Comparison of ENCODE assay signal across 19 cellular contexts in genomic region chr1:10678852-10679251, GRCh38.
DNase-seq lines count a peak whose midpoint lies in the region; ATAC-seq and TF ChIP-seq lines count a peak whose summit lies in the region.
"Had no signal": no experiment of that assay in that cellular context is flagged by ENCODE, and none has a peak within 500 bp of the region (broad histone marks: within the 10 kb centered on the region; RNA-seq: fewer than 3 reads in every experiment).

No MANE protein-coding gene starts in this region.

- no peaks in the 10 kb centered on the region for H3K36me3 ChIP-seq in esophagus muscularis mucosa

- H3K27ac Mint-ChIP-seq in natural killer cell (peak overlapping the region; percentile 53 to 72), HFFc6 (no peak overlapping the region)
- H3K27ac Mint-ChIP-seq in natural killer cell treated with Interleukin-12 subunit alpha and Interleukin-12 subunit beta and Interleukin-15 and Interleukin-18, amount 100 ng/mL, for 72 hours: no peak overlapping the region
- H3K27ac Mint-ChIP-seq: activated T-cell treated with anti-CD3 and anti-CD28 coated beads, Interleukin-2, amount 50 U/mL, for 24 hours; CD4-positive, alpha-beta T cell; IgD-negative memory B cell; nephron progenitor cell; stimulated activated naive CD8-positive, alpha-beta T cell treated with anti-CD3 and anti-CD28 coated beads, Interleukin-15, amount 100 ng/mL, for 72 hours had no signal

- no peaks in the 10 kb centered on the region for H3K9me3 Mint-ChIP-seq in natural killer cell
- H3K9me3 Mint-ChIP-seq in natural killer cell treated with Interleukin-12 subunit alpha and Interleukin-12 subunit beta and Interleukin-15 and Interleukin-18, amount 100 ng/mL, for 72 hours: no peaks in the 10 kb centered on the region
- H3K9me3 Mint-ChIP-seq in HFFc6: no peaks in the 10 kb centered on the region
- H3K9me3 Mint-ChIP-seq: activated T-cell treated with anti-CD3 and anti-CD28 coated beads, Interleukin-2, amount 50 U/mL, for 24 hours; CD4-positive, alpha-beta T cell; IgD-negative memory B cell; nephron progenitor cell; stimulated activated naive CD8-positive, alpha-beta T cell treated with anti-CD3 and anti-CD28 coated beads, Interleukin-15, amount 100 ng/mL, for 72 hours; type B pancreatic cell had no signal

- H3K36me3 Mint-ChIP-seq in natural killer cell (no peaks in the 10 kb centered on the region), HFFc6 (ENCODE audit: low read depth) (no peaks in the 10 kb centered on the region)
- no peaks in the 10 kb centered on the region for H3K36me3 Mint-ChIP-seq in natural killer cell treated with Interleukin-12 subunit alpha and Interleukin-12 subunit beta and Interleukin-15 and Interleukin-18, amount 100 ng/mL, for 72 hours
- H3K36me3 Mint-ChIP-seq: IgD-negative memory B cell, type B pancreatic cell had no signal

- WGBS in esophagus muscularis mucosa: 72% methylated on average over 11 of the region's 11 CpGs

- H3K4me3 ChIP-seq in esophagus muscularis mucosa: no peak overlapping the region

- TF ChIP-seq POLR2A in esophagus muscularis mucosa (IDR thresholded peaks at IDR 0.05; ENCODE audit: low read depth): no peak

- H3K27ac ChIP-seq in esophagus muscularis mucosa (replicated peaks in 1 of 4): peak overlapping the region; percentile 75 to 96 (median 90)
- H3K27ac ChIP-seq: HL-60 had no signal

- H3K4me1 Mint-ChIP-seq in natural killer cell (peaks cover 49 to 71% of the 10 kb centered on the region in 2 donors), HFFc6 (ENCODE audit: low read depth) (no peaks in the 10 kb centered on the region)
- H3K4me1 Mint-ChIP-seq in natural killer cell treated with Interleukin-12 subunit alpha and Interleukin-12 subunit beta and Interleukin-15 and Interleukin-18, amount 100 ng/mL, for 72 hours (ENCODE audit: low read depth in 2 of 2): peaks cover 0 to 37% of the 10 kb centered on the region in 2 donors

- H3K27me3 Mint-ChIP-seq in natural killer cell (ENCODE audit: low read depth in 2 of 2): no peaks in the 10 kb centered on the region
- H3K27me3 Mint-ChIP-seq in natural killer cell treated with Interleukin-12 subunit alpha and Interleukin-12 subunit beta and Interleukin-15 and Interleukin-18, amount 100 ng/mL, for 72 hours: no peaks in the 10 kb centered on the region
- H3K27me3 Mint-ChIP-seq in HFFc6 (ENCODE audit: insufficient read depth): peaks cover 25% of the 10 kb centered on the region
- H3K27me3 Mint-ChIP-seq: activated T-cell treated with anti-CD3 and anti-CD28 coated beads, Interleukin-2, amount 50 U/mL, for 24 hours; CD4-positive, alpha-beta T cell; IgD-negative memory B cell; stimulated activated naive CD8-positive, alpha-beta T cell treated with anti-CD3 and anti-CD28 coated beads, Interleukin-15, amount 100 ng/mL, for 72 hours; type B pancreatic cell had no signal

- peak overlapping the region; percentile 28 for H3K4me3 Mint-ChIP-seq in natural killer cell
- H3K4me3 Mint-ChIP-seq in natural killer cell treated with Interleukin-12 subunit alpha and Interleukin-12 subunit beta and Interleukin-15 and Interleukin-18, amount 100 ng/mL, for 72 hours: no peak overlapping the region
- H3K4me3 Mint-ChIP-seq in HFFc6: no peak overlapping the region
- H3K4me3 Mint-ChIP-seq: activated T-cell treated with anti-CD3 and anti-CD28 coated beads, Interleukin-2, amount 50 U/mL, for 24 hours; CD4-positive, alpha-beta T cell; IgD-negative memory B cell; stimulated activated naive CD8-positive, alpha-beta T cell treated with anti-CD3 and anti-CD28 coated beads, Interleukin-15, amount 100 ng/mL, for 72 hours had no signal

- ATAC-seq in natural killer cell (no peak), HG02588 (IDR thresholded peaks at IDR 0.05; ENCODE audit: unreplicated experiment) (no peak)
- no peak for ATAC-seq in natural killer cell treated with Interleukin-12 subunit alpha and Interleukin-12 subunit beta and Interleukin-15 and Interleukin-18, amount 100 ng/mL, for 72 hours

- peaks cover 100% of the 10 kb centered on the region in 4 donors for H3K4me1 ChIP-seq in esophagus muscularis mucosa

- H3K9me3 ChIP-seq in esophagus muscularis mucosa: no peaks in the 10 kb centered on the region

- no peak for TF ChIP-seq CTCF in natural killer cell (IDR thresholded peaks at IDR 0.05)
- TF ChIP-seq CTCF in esophagus muscularis mucosa (IDR thresholded peaks at IDR 0.05): no peak
- TF ChIP-seq CTCF in HFFc6 (IDR thresholded peaks at IDR 0.05): no peak

- H3K27me3 ChIP-seq in esophagus muscularis mucosa: no peaks in the 10 kb centered on the region

- TF ChIP-seq EP300 in esophagus muscularis mucosa (IDR thresholded peaks at IDR 0.05): no peak

- DNase-seq in natural killer cell (no peak), esophagus muscularis mucosa (ENCODE audit: extremely low spot score) (no peak), retina (peak; percentile 80), SKM-1 (lab: John Stamatoyannopoulos, UW; ENCODE audit: unreplicated experiment) (no peak), HuH-7.5 (ENCODE audit: low spot score) (no peak), HFFc6 (no peak)
- DNase-seq in natural killer cell treated with Interleukin-12 subunit alpha and Interleukin-12 subunit beta and Interleukin-15 and Interleukin-18, amount 100 ng/mL, for 72 hours (ENCODE audit: low spot score): no peak
- DNase-seq: activated CD4-positive, CD25-positive, alpha-beta regulatory T cell treated with anti-CD3 and anti-CD28 coated beads, Interleukin-2, amount 50 U/mL, for 72 hours; activated CD8-positive, alpha-beta memory T cell treated with anti-CD3 and anti-CD28 coated beads for 24 hours; activated naive CD4-positive, alpha-beta T cell; activated T-cell treated with anti-CD3 and anti-CD28 coated beads, Interleukin-2, amount 50 U/mL, for 24 hours; CD4-positive, alpha-beta T cell; stimulated activated CD4-positive, alpha-beta T cell treated with anti-CD3 and anti-CD28 coated beads, Interleukin-4, amount 100 ng/mL, for 24 hours; stimulated activated naive CD8-positive, alpha-beta T cell treated with anti-CD3 and anti-CD28 coated beads, Interleukin-15, amount 100 ng/mL, for 72 hours had no signal

- intact Hi-C loops in natural killer cell (cut with micrococcal nuclease) (no loop called here), esophagus muscularis mucosa (cut with DNase I) (loop anchor here (5.0 kb wide), 1 partner anchor 118 kb away; the partner anchor contains the start of gene CASZ1)

Comparison
In these comparisons a context has a peak if more than half of its experiments do, and no peak if none do; other contexts are left out.
1. H3K27ac Mint-ChIP-seq: peak in natural killer cell (2 of 2); none in natural killer cell treated with Interleukin-12 subunit alpha and Interleukin-12 subunit beta and Interleukin-15 and Interleukin-18, amount 100 ng/mL, for 72 hours (0 of 2) and HFFc6 (single experiment).